Comparison of ENCODE assay signal across 21 cellular contexts in genomic region chr5:163540711-163541110, GRCh38.
"Had no signal": no experiment of that assay in that cellular context is flagged by ENCODE, and none has a peak within 500 bp of the region (broad histone marks: within the 10 kb centered on the region; RNA-seq: fewer than 3 reads in every experiment).

No MANE protein-coding gene starts in this region.

- FAIRE-seq: HepG2, RCC 7860 had no signal

- ATAC-seq: HepG2 had no signal

- H3K9me3 ChIP-seq: SK-N-SH had no signal

- H3K27ac ChIP-seq: RWPE1 had no signal

- DNase-seq: IMR-90, Karpas-422, KG1, MM.1S, NCI-H1092 treated with DMSO at 0.1 percent for 48 hours, NCI-H1436, NCI-H187, NCI-H2029, NCI-H2081 treated with DMSO at 0.1 percent for 48 hours, NCI-H2171, NCI-H226, NCI-H446, NCI-H510A, NCI-H524 treated with DMSO at 0.1 percent for 48 hours, NCI-H69, NCI-H774, SHP77, SK-N-SH had no signal
